8 cellular contexts compared by ENCODE assay signal in the genomic region with DNA sequence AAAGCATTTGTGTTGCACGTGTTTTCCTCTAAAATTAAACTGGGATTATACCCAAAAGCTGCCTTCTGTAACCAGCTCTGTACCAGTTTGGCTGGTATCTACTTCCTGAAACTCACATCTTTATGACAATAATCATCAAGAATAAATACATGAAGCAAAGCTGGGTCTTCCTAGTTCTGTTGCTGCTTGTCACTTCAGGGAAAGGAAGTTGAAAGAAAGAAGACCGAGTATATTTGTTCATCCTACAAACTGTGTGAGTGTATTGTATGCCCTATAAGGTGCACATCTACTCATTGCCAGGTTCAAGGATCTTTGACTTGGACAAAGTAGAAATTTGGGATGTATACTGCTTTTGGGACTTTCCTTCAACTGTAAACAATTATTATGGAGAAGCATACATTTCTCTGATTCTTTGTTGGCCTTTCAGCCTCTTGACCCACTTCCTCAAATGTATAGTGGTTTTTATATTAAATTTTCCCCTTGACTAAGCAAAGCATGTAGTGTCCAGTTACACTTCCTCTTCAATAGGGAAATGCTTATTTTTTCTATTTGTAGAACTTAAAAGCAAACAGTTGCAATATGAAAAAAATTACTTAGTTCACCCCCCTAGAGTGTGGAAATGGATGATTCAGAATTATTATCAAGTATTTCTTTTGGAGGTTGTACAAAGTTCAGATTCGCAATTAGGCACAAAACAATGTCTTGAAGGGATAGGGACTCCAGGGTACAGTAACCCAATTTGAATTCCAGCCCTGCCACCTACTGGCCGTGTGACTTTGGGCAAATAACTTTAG. TPM values are rescaled to one million over a fixed set of nuclear protein-coding genes. Genes with fewer than 3 reads are reported as not detected.
DNase-seq lines count a peak whose midpoint lies in the region; ATAC-seq and TF ChIP-seq lines count a peak whose summit lies in the region.

No MANE protein-coding gene starts in this region.

- peak; percentile 75 for TF ChIP-seq CTCF in DND-41 (IDR thresholded peaks at IDR 0.05; ENCODE audit: borderline replicate concordance, extremely low read depth, low read length, poor library complexity, severe bottlenecking)
- peak; percentile 95 for TF ChIP-seq CTCF in OCI-LY7 (conservative IDR thresholded peaks at IDR 0.05; ENCODE audit: low read length)

- H3K36me3 ChIP-seq in DND-41 (ENCODE audit: insufficient read depth, low read length) (no peaks in the 10 kb centered on the region), OCI-LY7 (ENCODE audit: insufficient read depth, low read length) (peaks cover 11% of the 10 kb centered on the region)

- no peak overlapping the region for H3K27ac ChIP-seq in DND-41 (ENCODE audit: low read length)
- H3K27ac ChIP-seq in OCI-LY7 (ENCODE audit: low read depth, low read length, poor library complexity, severe bottlenecking) = peak overlapping the region; percentile 96
- H3K27ac ChIP-seq in skin epidermis = peak overlapping the region in 13 of 21 experiments; percentile 1 to 77 (median 39)

- H3K4me3 ChIP-seq in DND-41 (ENCODE audit: low read depth in 1 of 2, low read length in 2 of 2) (no peak overlapping the region), OCI-LY7 (ENCODE audit: low read depth, low read length, poor library complexity, severe bottlenecking) (peak overlapping the region; percentile 50), skin epidermis (no peak overlapping the region)

- intact Hi-C loops in OCI-LY7 (cut with micrococcal nuclease; ENCODE audit: unreplicated experiment) (loop anchor here (1.0 to 2.0 kb wide), 7 partner anchors 9 to 174 kb away; partner anchors contain the start of gene IFNAR1), head of caudate nucleus (cut with DNase I) (no loop called here)

- H3K4me2 ChIP-seq in DND-41 (ENCODE audit: insufficient read depth, low read length) = no peak overlapping the region
- H3K4me2 ChIP-seq in OCI-LY7 (ENCODE audit: low read length) = peak overlapping the region; percentile 80

- H3K4me1 ChIP-seq in DND-41 (ENCODE audit: insufficient read depth, low read length) = no peaks in the 10 kb centered on the region
- H3K4me1 ChIP-seq in OCI-LY7 (ENCODE audit: insufficient read depth, low read length, poor library complexity, severe bottlenecking) = peaks cover 73% of the 10 kb centered on the region

- H4K20me1 ChIP-seq in DND-41 (ENCODE audit: insufficient read depth, low read length) (no peaks in the 10 kb centered on the region), OCI-LY7 (ENCODE audit: insufficient read depth, low read length) (no peaks in the 10 kb centered on the region)

- DNase-seq in DND-41 = peak; percentile 67
- peak; percentile 87 for DNase-seq in OCI-LY7 (ENCODE audit: low spot score)
- peak; percentile 60 for DNase-seq in activated naive CD4-positive, alpha-beta T cell treated with Interleukin-2 at 50 U/mL for 16 hours
- DNase-seq in head of caudate nucleus = peak in 28 of 42 donors; percentile 26 to 66 (median 48)

- ATAC-seq in DND-41 (ENCODE audit: insufficient read depth, low read depth) (peak; percentile 95), HG02885 (IDR thresholded peaks at IDR 0.05; ENCODE audit: poor library complexity, unreplicated experiment) (peak; percentile 52), GM19324 (IDR thresholded peaks at IDR 0.05; ENCODE audit: low FRiP score, unreplicated experiment) (no peak), HG02763 (IDR thresholded peaks at IDR 0.05; ENCODE audit: unreplicated experiment) (no peak)

- POLR2A ChIA-PET in OCI-LY7 (lab: Charles Lee) = interaction anchor here (0.6 to 2.0 kb wide), 7 partner anchors 10 to 80 kb away, joined by 3 to 12 read pairs (median 3); partner anchors contain the start of gene IFNAR1

- no peak overlapping the region for H3K9ac ChIP-seq in DND-41 (ENCODE audit: low read depth, low read length)

- no peaks in the 10 kb centered on the region for H3K79me2 ChIP-seq in DND-41 (ENCODE audit: insufficient read depth, low read length)
- H3K79me2 ChIP-seq in OCI-LY7 (ENCODE audit: insufficient read depth, low read depth, low read length) = no peaks in the 10 kb centered on the region

- H3K9me3 ChIP-seq in DND-41 (ENCODE audit: insufficient read depth, low read length, severe bottlenecking) (no peaks in the 10 kb centered on the region), OCI-LY7 (ENCODE audit: low read length) (peaks cover 27% of the 10 kb centered on the region)

- CTCF ChIA-PET in OCI-LY7 (lab: Charles Lee; ENCODE audit: unreplicated experiment) = no interaction called here

- H2AFZ ChIP-seq in DND-41 (ENCODE audit: low read depth, low read length) (no peak overlapping the region), OCI-LY7 (ENCODE audit: low read length) (peak overlapping the region; percentile 63)

- no peaks in the 10 kb centered on the region for H3K9me2 ChIP-seq in OCI-LY7 (ENCODE audit: insufficient read depth, low read length)

- H3K27me3 ChIP-seq in DND-41 (ENCODE audit: insufficient read depth, low read length, poor library complexity) = no peaks in the 10 kb centered on the region

- BruUV-seq in OCI-LY7 (replicated peaks; lab: Mats Ljungman, UMichigan) = TSS peak; percentile 99

RNA-seq across cellular contexts. Expression of gene IFNGR2, which starts 28.9 kb away (rescaled TPM):
- total RNA-seq in OCI-LY7 (2014; rRNA removed; shearing (Covaris generic)) = 61.0 and 86.9 TPM in 2 replicates
- 70.2 and 83.5 TPM in 2 replicates for total RNA-seq in OCI-LY7 (2022)

RNA-seq across cellular contexts. Expression of gene IFNAR1, which starts 49.5 kb away (rescaled TPM):
- total RNA-seq in OCI-LY7 (2014; rRNA removed; shearing (Covaris generic)) = 17.0 and 18.1 TPM in 2 replicates
- total RNA-seq in OCI-LY7 (2022) = 60.8 and 65.2 TPM in 2 replicates

Comparison
In these comparisons a context has a peak if more than half of its experiments do, and no peak if none do; other contexts are left out.
1. ATAC-seq: peak in DND-41 (single experiment) and HG02885 (single experiment); none in GM19324 (single experiment) and HG02763 (single experiment).
2. Peak in every context shown above with its lines, with median percentiles within 50 percentile points of each other: DNase-seq.